ENCODE assay signal across 2 cellular contexts in the genomic region with DNA sequence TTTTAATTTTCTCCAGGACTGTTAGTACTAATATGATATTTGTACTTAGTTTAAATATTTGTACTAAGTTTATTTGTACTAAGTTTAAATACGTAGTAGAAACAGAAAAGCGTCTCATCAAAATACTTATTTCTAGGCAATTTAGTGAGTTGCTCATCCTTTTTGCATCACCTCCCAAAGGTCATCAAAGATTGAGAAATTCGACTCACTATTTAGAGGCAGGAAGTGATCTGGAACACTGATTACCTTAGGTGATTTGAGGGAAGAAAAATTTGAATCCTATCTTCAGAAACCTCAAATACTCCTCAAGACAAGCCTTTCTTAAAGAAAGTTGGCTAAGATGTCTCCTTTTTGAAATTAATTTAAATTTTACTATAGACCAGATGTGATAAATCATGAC.
A peak's percentile ranks its signal among the peaks of the same experiment; 100 is the strongest.
TF ChIP-seq lines count a peak whose summit lies in the region.

No MANE protein-coding gene starts in this region.

TF ChIP-seq in liver, 16 proteins besides CTCF, POLR2A, EP300 and RAD21:
- TF ChIP-seq FOXA1 (IDR thresholded peaks at IDR 0.05) (no peak), SP1 (IDR thresholded peaks at IDR 0.05) (no peak), RXRA (IDR thresholded peaks at IDR 0.05) (peak; percentile 15 to 23), JUND (IDR thresholded peaks at IDR 0.05) (peak; percentile 17 to 32), YY1 (IDR thresholded peaks at IDR 0.05) (no peak), NR2F2 (IDR thresholded peaks at IDR 0.05) (no peak), HNF4A (conservative IDR thresholded peaks at IDR 0.05) (peak; percentile 48 to 57)
- TF ChIP-seq, protein P1, sequence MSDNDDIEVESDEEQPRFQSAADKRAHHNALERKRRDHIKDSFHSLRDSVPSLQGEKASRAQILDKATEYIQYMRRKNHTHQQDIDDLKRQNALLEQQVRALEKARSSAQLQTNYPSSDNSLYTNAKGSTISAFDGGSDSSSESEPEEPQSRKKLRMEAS (IDR thresholded peaks at IDR 0.05), result no peak
- TF ChIP-seq, protein P2, sequence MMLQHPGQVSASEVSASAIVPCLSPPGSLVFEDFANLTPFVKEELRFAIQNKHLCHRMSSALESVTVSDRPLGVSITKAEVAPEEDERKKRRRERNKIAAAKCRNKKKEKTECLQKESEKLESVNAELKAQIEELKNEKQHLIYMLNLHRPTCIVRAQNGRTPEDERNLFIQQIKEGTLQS (IDR thresholded peaks at IDR 0.05), result peak; percentile 89
- TF ChIP-seq, protein P3, sequence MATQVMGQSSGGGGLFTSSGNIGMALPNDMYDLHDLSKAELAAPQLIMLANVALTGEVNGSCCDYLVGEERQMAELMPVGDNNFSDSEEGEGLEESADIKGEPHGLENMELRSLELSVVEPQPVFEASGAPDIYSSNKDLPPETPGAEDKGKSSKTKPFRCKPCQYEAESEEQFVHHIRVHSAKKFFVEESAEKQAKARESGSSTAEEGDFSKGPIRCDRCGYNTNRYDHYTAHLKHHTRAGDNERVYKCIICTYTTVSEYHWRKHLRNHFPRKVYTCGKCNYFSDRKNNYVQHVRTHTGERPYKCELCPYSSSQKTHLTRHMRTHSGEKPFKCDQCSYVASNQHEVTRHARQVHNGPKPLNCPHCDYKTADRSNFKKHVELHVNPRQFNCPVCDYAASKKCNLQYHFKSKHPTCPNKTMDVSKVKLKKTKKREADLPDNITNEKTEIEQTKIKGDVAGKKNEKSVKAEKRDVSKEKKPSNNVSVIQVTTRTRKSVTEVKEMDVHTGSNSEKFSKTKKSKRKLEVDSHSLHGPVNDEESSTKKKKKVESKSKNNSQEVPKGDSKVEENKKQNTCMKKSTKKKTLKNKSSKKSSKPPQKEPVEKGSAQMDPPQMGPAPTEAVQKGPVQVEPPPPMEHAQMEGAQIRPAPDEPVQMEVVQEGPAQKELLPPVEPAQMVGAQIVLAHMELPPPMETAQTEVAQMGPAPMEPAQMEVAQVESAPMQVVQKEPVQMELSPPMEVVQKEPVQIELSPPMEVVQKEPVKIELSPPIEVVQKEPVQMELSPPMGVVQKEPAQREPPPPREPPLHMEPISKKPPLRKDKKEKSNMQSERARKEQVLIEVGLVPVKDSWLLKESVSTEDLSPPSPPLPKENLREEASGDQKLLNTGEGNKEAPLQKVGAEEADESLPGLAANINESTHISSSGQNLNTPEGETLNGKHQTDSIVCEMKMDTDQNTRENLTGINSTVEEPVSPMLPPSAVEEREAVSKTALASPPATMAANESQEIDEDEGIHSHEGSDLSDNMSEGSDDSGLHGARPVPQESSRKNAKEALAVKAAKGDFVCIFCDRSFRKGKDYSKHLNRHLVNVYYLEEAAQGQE (IDR thresholded peaks at IDR 0.05), result no peak

TF ChIP-seq in HepG2, 621 proteins besides CTCF, POLR2A, EP300 and RAD21:
- TF ChIP-seq SAFB2 (CRISPR knock-in tag; IDR thresholded peaks at IDR 0.05; ENCODE audit: borderline replicate concordance, low read depth) (no peak), MEIS2 (CRISPR knock-in tag; IDR thresholded peaks at IDR 0.05) (no peak), SP140L (CRISPR knock-in tag; IDR thresholded peaks at IDR 0.05; ENCODE audit: borderline replicate concordance) (no peak), ADNP (CRISPR knock-in tag; IDR thresholded peaks at IDR 0.05) (no peak), ZNF781 (CRISPR knock-in tag; IDR thresholded peaks at IDR 0.05; ENCODE audit: borderline replicate concordance, not compliant biosample characterization) (no peak), FOSL1 (CRISPR knock-in tag; IDR thresholded peaks at IDR 0.05; ENCODE audit: borderline replicate concordance) (no peak), ZBTB20 (CRISPR knock-in tag; IDR thresholded peaks at IDR 0.05; ENCODE audit: borderline replicate concordance, low read depth) (no peak), ZNF816 (CRISPR knock-in tag; IDR thresholded peaks at IDR 0.05; ENCODE audit: borderline replicate concordance) (no peak), ZNF230 (CRISPR knock-in tag; IDR thresholded peaks at IDR 0.05) (no peak), ZBTB21 (CRISPR knock-in tag; IDR thresholded peaks at IDR 0.05) (no peak), ZNF224 (CRISPR knock-in tag; IDR thresholded peaks at IDR 0.05) (no peak), NR2F6 (IDR thresholded peaks at IDR 0.05) (no peak), NR2F6 (CRISPR knock-in tag; IDR thresholded peaks at IDR 0.05) (no peak), YY1 (IDR thresholded peaks at IDR 0.05; ENCODE audit: insufficient read depth, insufficient replicate concordance, low read depth, low read length) (no peak), ZNF256 (CRISPR knock-in tag; conservative IDR thresholded peaks at IDR 0.05) (no peak), HDAC6 (IDR thresholded peaks at IDR 0.05; ENCODE audit: low read depth, low read length) (no peak), RAD51 (IDR thresholded peaks at IDR 0.05; ENCODE audit: borderline replicate concordance) (no peak)
- TF ChIP-seq, protein P4, sequence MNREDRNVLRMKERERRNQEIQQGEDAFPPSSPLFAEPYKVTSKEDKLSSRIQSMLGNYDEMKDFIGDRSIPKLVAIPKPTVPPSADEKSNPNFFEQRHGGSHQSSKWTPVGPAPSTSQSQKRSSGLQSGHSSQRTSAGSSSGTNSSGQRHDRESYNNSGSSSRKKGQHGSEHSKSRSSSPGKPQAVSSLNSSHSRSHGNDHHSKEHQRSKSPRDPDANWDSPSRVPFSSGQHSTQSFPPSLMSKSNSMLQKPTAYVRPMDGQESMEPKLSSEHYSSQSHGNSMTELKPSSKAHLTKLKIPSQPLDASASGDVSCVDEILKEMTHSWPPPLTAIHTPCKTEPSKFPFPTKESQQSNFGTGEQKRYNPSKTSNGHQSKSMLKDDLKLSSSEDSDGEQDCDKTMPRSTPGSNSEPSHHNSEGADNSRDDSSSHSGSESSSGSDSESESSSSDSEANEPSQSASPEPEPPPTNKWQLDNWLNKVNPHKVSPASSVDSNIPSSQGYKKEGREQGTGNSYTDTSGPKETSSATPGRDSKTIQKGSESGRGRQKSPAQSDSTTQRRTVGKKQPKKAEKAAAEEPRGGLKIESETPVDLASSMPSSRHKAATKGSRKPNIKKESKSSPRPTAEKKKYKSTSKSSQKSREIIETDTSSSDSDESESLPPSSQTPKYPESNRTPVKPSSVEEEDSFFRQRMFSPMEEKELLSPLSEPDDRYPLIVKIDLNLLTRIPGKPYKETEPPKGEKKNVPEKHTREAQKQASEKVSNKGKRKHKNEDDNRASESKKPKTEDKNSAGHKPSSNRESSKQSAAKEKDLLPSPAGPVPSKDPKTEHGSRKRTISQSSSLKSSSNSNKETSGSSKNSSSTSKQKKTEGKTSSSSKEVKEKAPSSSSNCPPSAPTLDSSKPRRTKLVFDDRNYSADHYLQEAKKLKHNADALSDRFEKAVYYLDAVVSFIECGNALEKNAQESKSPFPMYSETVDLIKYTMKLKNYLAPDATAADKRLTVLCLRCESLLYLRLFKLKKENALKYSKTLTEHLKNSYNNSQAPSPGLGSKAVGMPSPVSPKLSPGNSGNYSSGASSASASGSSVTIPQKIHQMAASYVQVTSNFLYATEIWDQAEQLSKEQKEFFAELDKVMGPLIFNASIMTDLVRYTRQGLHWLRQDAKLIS (CRISPR knock-in tag; IDR thresholded peaks at IDR 0.05), result no peak
